22 cellular contexts compared by ENCODE assay signal in the genomic region with DNA sequence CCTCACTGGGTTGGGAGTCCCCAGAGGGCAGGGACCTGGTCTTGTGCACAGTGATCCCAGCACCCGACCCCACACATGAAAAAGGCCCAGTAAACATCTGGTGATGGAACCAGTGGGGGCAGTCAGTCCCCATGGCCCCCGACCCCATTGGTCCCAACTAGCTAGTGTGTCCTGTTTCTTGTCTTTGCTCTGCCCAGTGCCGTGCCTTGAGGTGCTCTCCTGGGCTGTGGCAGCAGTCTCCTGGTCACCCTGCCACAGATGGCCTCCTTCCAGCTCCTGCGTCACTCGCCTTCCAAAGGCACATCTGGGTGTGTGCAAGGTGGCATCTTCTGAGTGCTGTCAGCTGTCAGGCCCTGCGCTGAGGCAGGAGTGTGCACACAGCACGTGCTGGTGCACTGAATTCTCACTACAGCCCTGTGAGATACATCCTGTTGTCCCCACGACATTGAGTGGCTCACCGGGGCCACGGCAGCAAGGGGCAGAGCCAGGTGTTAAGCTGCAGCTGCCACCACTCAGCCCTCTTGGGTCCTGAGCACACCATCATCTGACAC.
"Had no signal": no experiment of that assay in that cellular context is flagged by ENCODE, and none has a peak within 500 bp of the region (broad histone marks: within the 10 kb centered on the region; RNA-seq: fewer than 3 reads in every experiment).

No MANE protein-coding gene starts in this region.

- H3K27me3 ChIP-seq: esophagus muscularis mucosa, gastroesophageal sphincter, heart left ventricle, suprapubic skin, transverse colon had no signal

- H3K9me3 ChIP-seq: esophagus muscularis mucosa, gastroesophageal sphincter, heart left ventricle, suprapubic skin, transverse colon had no signal

- H3K27ac Mint-ChIP-seq: activated CD4-positive, alpha-beta memory T cell treated with anti-CD3 and anti-CD28 coated beads, Interleukin-2, amount 10 ng/mL, durations not matched to agents 7 days and 5 days; activated naive CD8-positive, alpha-beta T cell; activated T-cell treated with anti-CD3 and anti-CD28 coated beads, Interleukin-2, amount 50 U/mL, for 24 hours; dendritic cell treated with granulocyte-macrophage colony-stimulating factor and Interleukin-4, amounts not matched to agents 40 ng/mL and 50 ng/mL, for 4 days; nephron; stimulated activated naive CD8-positive, alpha-beta T cell treated with anti-CD3 and anti-CD28 coated beads, Interleukin-15, amount 100 ng/mL, for 72 hours; T-helper 2 cell treated with Interferon-gamma antibody and Interleukin-4, amounts not matched to agents 5 μg/mL and 100 μg/mL, for 36 hours had no signal

- H3K4me3 ChIP-seq: esophagus muscularis mucosa, gastroesophageal sphincter, heart left ventricle, lung, SK-N-MC, suprapubic skin, transverse colon had no signal

- H3K4me3 Mint-ChIP-seq: activated CD4-positive, alpha-beta memory T cell treated with anti-CD3 and anti-CD28 coated beads, Interleukin-2, amount 10 ng/mL, durations not matched to agents 7 days and 5 days; activated naive CD8-positive, alpha-beta T cell; activated T-cell treated with anti-CD3 and anti-CD28 coated beads, Interleukin-2, amount 50 U/mL, for 24 hours; dendritic cell treated with granulocyte-macrophage colony-stimulating factor and Interleukin-4, amounts not matched to agents 40 ng/mL and 50 ng/mL, for 4 days; nephron; stimulated activated naive CD8-positive, alpha-beta T cell treated with anti-CD3 and anti-CD28 coated beads, Interleukin-15, amount 100 ng/mL, for 72 hours; T-helper 2 cell treated with Interferon-gamma antibody and Interleukin-4, amounts not matched to agents 5 μg/mL and 100 μg/mL, for 36 hours had no signal

- DNase-seq: activated CD4-positive, alpha-beta memory T cell treated with anti-CD3 and anti-CD28 coated beads, Interleukin-2, amount 10 ng/mL, durations not matched to agents 7 days and 5 days; activated CD4-positive, alpha-beta T cell treated with anti-CD3 and anti-CD28 coated beads for 4 hours; activated effector memory CD4-positive, alpha-beta T cell treated with Interleukin-2 at 50 U/mL for 16 hours; effector CD8-positive, alpha-beta T cell; left cardiac atrium; nucleus accumbens; stimulated activated CD4-positive, alpha-beta T cell treated with anti-CD3 and anti-CD28 coated beads, Interleukin-4, amount 100 ng/mL, for 1 hour; stimulated activated naive CD8-positive, alpha-beta T cell treated with anti-CD3 and anti-CD28 coated beads, Interleukin-15, amount 100 ng/mL, for 72 hours had no signal

- H3K27me3 Mint-ChIP-seq: activated CD4-positive, alpha-beta memory T cell treated with anti-CD3 and anti-CD28 coated beads, Interleukin-2, amount 10 ng/mL, durations not matched to agents 7 days and 5 days; activated naive CD8-positive, alpha-beta T cell; activated T-cell treated with anti-CD3 and anti-CD28 coated beads, Interleukin-2, amount 50 U/mL, for 24 hours; dendritic cell treated with granulocyte-macrophage colony-stimulating factor and Interleukin-4, amounts not matched to agents 40 ng/mL and 50 ng/mL, for 4 days; stimulated activated naive CD8-positive, alpha-beta T cell treated with anti-CD3 and anti-CD28 coated beads, Interleukin-15, amount 100 ng/mL, for 72 hours had no signal

- H3K27ac ChIP-seq: esophagus muscularis mucosa, gastroesophageal sphincter, heart left ventricle, SK-N-MC, suprapubic skin, transverse colon had no signal

- ATAC-seq: gastroesophageal sphincter; heart left ventricle; left cardiac atrium; stimulated activated naive CD8-positive, alpha-beta T cell treated with anti-CD3 and anti-CD28 coated beads, Interleukin-15, amount 100 ng/mL, for 72 hours had no signal

- FAIRE-seq: endothelial cell of umbilical vein, TTC549 had no signal

- H3K9me3 Mint-ChIP-seq: activated CD4-positive, alpha-beta memory T cell treated with anti-CD3 and anti-CD28 coated beads, Interleukin-2, amount 10 ng/mL, durations not matched to agents 7 days and 5 days; activated T-cell treated with anti-CD3 and anti-CD28 coated beads, Interleukin-2, amount 50 U/mL, for 24 hours; dendritic cell treated with granulocyte-macrophage colony-stimulating factor and Interleukin-4, amounts not matched to agents 40 ng/mL and 50 ng/mL, for 4 days; nephron; stimulated activated naive CD8-positive, alpha-beta T cell treated with anti-CD3 and anti-CD28 coated beads, Interleukin-15, amount 100 ng/mL, for 72 hours; T-helper 2 cell treated with Interferon-gamma antibody and Interleukin-4, amounts not matched to agents 5 μg/mL and 100 μg/mL, for 36 hours had no signal
